In genomic region chr2:102618452-102619413, GRCh38 we compare ENCODE assay signal across 9 cellular contexts. TPM values are rescaled to one million over a fixed set of nuclear protein-coding genes. Genes with fewer than 3 reads are reported as not detected.
DNase-seq lines count a peak whose midpoint lies in the region; TF ChIP-seq lines count a peak whose summit lies in the region.
"Had no signal": no experiment of that assay in that cellular context is flagged by ENCODE, and none has a peak within 500 bp of the region (broad histone marks: within the 10 kb centered on the region; RNA-seq: fewer than 3 reads in every experiment).

No MANE protein-coding gene starts in this region.

- intact Hi-C loops in adrenal gland (cut with DNase I): loop anchor here (10.0 kb wide), 3 partner anchors 74 to 144 kb away; partner anchors contain the start of gene SLC9A4 (in 2 of the 2)

- DNase-seq in Ammon's horn (ENCODE audit: low spot score): peak; percentile 3
- no peak for DNase-seq in HFFc6
- peak in 5 of 7 donors; percentile 15 to 52 (median 44) for DNase-seq in adrenal gland
- DNase-seq in islet precursor cell: peak; percentile 65
- peak in 2 of 3 donors; percentile 26 to 38 for DNase-seq in stimulated activated CD4-positive, alpha-beta T cell treated with anti-CD3 and anti-CD28 coated beads, Interleukin-12 subunit alpha, Interleukin-12 subunit beta, amount 100 ng/mL, for 48 hours (ENCODE audit: low read depth in 2 of 3, low spot score in 1 of 3)
- DNase-seq in DMS153 treated with DMSO at 0.1 percent for 48 hours (lab: John Stamatoyannopoulos, UW; ENCODE audit: unreplicated experiment): no peak
- DNase-seq in NCI-H69 (lab: John Stamatoyannopoulos, UW): no peak
- no peak for DNase-seq in NCI-H187 (lab: John Stamatoyannopoulos, UW)

- peak overlapping the region in 2 of 4 donors; percentile 30 to 59 for H3K4me3 ChIP-seq in adrenal gland

- no peaks in the 10 kb centered on the region for H3K36me3 ChIP-seq in adrenal gland (replicated peaks in 1 of 2)

- no peak overlapping the region for H3K27ac Mint-ChIP-seq in HFFc6

- peaks cover 37% of the 10 kb centered on the region for H3K27me3 ChIP-seq in adrenal gland

- WGBS in adrenal gland, 4 donors: 1 to 8% (median 3%) methylated on average over 18 to 59 of the region's 59 CpGs

- H3K4me1 Mint-ChIP-seq in HFFc6 (ENCODE audit: low read depth): peaks cover 9% of the 10 kb centered on the region

- H3K27ac ChIP-seq in adrenal gland: no peak overlapping the region

- H3K27me3 Mint-ChIP-seq in HFFc6 (ENCODE audit: insufficient read depth): peaks cover 30% of the 10 kb centered on the region

- H3K4me1 ChIP-seq in adrenal gland (replicated peaks in 1 of 2): peaks cover 12 to 14% of the 10 kb centered on the region in 2 donors

- peak overlapping the region; percentile 71 for H3K4me3 Mint-ChIP-seq in HFFc6

- TF ChIP-seq CTCF in HFFc6 (IDR thresholded peaks at IDR 0.05) (no peak), adrenal gland (IDR thresholded peaks at IDR 0.05) (no peak)

- no peaks in the 10 kb centered on the region for H3K9me3 Mint-ChIP-seq in HFFc6

- no peak for TF ChIP-seq POLR2A in adrenal gland (IDR thresholded peaks at IDR 0.05)

- no peaks in the 10 kb centered on the region for H3K9me3 ChIP-seq in adrenal gland (replicated peaks in 1 of 3)

- no peaks in the 10 kb centered on the region for H3K36me3 Mint-ChIP-seq in HFFc6 (ENCODE audit: low read depth)

RNA-seq across cellular contexts. Expression of gene SLC9A2, which starts 0.6 kb away (rescaled TPM):
- not detected for total RNA-seq in HFFc6 (2021; fragmentation: NEBNext Ultra II Directional; extraction: Animal tissue kit (Norgen Biotek cat#: 25700))
- total RNA-seq in adrenal gland: under 1 TPM in 6 of 8 donors, not detected in 2; 0.13 to 0.57 (median 0.28) TPM
- 1 to 10 TPM in 1 of 3 donors, under 1 TPM in 2; 0.03 to 1.8 (median 0.24) TPM for polyA plus RNA-seq in adrenal gland
- total RNA-seq: dermis microvascular lymphatic vessel endothelial cell had no signal

Comparison
In these comparisons a context has a peak if more than half of its experiments do, and no peak if none do; other contexts are left out.
1. DNase-seq: peak in Ammon's horn (single experiment), adrenal gland (5 of 7), islet precursor cell (single experiment) and stimulated activated CD4-positive, alpha-beta T cell treated with anti-CD3 and anti-CD28 coated beads, Interleukin-12 subunit alpha, Interleukin-12 subunit beta, amount 100 ng/mL, for 48 hours (2 of 3); none in HFFc6 (single experiment), DMS153 treated with DMSO at 0.1 percent for 48 hours (single experiment), NCI-H69 (single experiment) and NCI-H187 (0 of 2).